In genomic region chr5:55226934-55227737, GRCh38 we compare ENCODE assay signal across 8 cellular contexts. TPM values are rescaled to one million over a fixed set of nuclear protein-coding genes. Genes with fewer than 3 reads are reported as not detected.
DNase-seq lines count a peak whose midpoint lies in the region; ATAC-seq and TF ChIP-seq lines count a peak whose summit lies in the region.

Gene MCIDAS (minus strand): TSS chr5:55227315. CDS start chr5:55227138, 177 bp downstream.

- intact Hi-C loops in activated CD4-positive, alpha-beta memory T cell treated with anti-CD3 and anti-CD28 coated beads for 36 hours (cut with micrococcal nuclease): loop anchor here (1.0 to 5.0 kb wide), 3 partner anchors 55 to 465 kb away; no protein-coding TSS in a partner anchor
- intact Hi-C loops in esophagus squamous epithelium (cut with DNase I): no loop called here

- H3K4me1 ChIP-seq in esophagus squamous epithelium (peaks cover 28 to 47% (median 30%) of the 10 kb centered on the region in 3 donors), neural progenitor cell (peaks cover 19% of the 10 kb centered on the region)

- peaks cover 89% of the 10 kb centered on the region for H4K20me1 ChIP-seq in neural progenitor cell (ENCODE audit: low read depth)

- ATAC-seq in HG02885 (IDR thresholded peaks at IDR 0.05; ENCODE audit: poor library complexity, unreplicated experiment) (peak; percentile 43), HG02840 (IDR thresholded peaks at IDR 0.05; ENCODE audit: low FRiP score, unreplicated experiment) (no peak)

- no peaks in the 10 kb centered on the region for H3K36me3 ChIP-seq in esophagus squamous epithelium
- H3K36me3 ChIP-seq in neural progenitor cell: no peaks in the 10 kb centered on the region

- no peak within 1 kb of the TSS for H3K9ac ChIP-seq in neural progenitor cell

- POLR2A ChIA-PET in activated CD4-positive, alpha-beta memory T cell treated with anti-CD3 and anti-CD28 coated beads for 36 hours (lab: Charles Lee): interaction anchor here (1.2 kb wide), 1 partner anchor 80 kb away, joined by 3 read pairs; no protein-coding TSS in a partner anchor

- peaks cover 39% of the 10 kb centered on the region for H3K4me1 Mint-ChIP-seq in activated CD4-positive, alpha-beta memory T cell treated with anti-CD3 and anti-CD28 coated beads for 36 hours (ENCODE audit: low read depth)
- peaks cover 35% of the 10 kb centered on the region for H3K4me1 Mint-ChIP-seq in neural progenitor cell

- H3K27me3 ChIP-seq in esophagus squamous epithelium: peaks cover 7 to 100% (median 34%) of the 10 kb centered on the region in 4 donors
- H3K27me3 ChIP-seq in neural progenitor cell: peaks cover 100% of the 10 kb centered on the region

- no peak for TF ChIP-seq POLR2A in esophagus squamous epithelium (IDR thresholded peaks at IDR 0.05)

- H3K4me3 Mint-ChIP-seq in activated CD4-positive, alpha-beta memory T cell treated with anti-CD3 and anti-CD28 coated beads for 36 hours: peak within 1 kb of the TSS; percentile 61
- H3K4me3 Mint-ChIP-seq in neural progenitor cell: peak within 1 kb of the TSS; percentile 84

- peak within 1 kb of the TSS; percentile 80 for H2AFZ ChIP-seq in neural progenitor cell (replicated peaks)

- CTCF ChIA-PET in activated CD4-positive, alpha-beta memory T cell treated with anti-CD3 and anti-CD28 coated beads for 36 hours (lab: Charles Lee): interaction anchor here (0.6 to 3.9 kb wide), 7 partner anchors 7 to 485 kb away, joined by 3 to 16 read pairs (median 4); partner anchors contain the start of genes CCNO, DHX29, MTREX and SLC38A9

- H3K27me3 Mint-ChIP-seq in activated CD4-positive, alpha-beta memory T cell treated with anti-CD3 and anti-CD28 coated beads for 36 hours: peaks cover 88% of the 10 kb centered on the region
- H3K27me3 Mint-ChIP-seq in neural progenitor cell (ENCODE audit: insufficient read depth, low read depth): peaks cover 87% of the 10 kb centered on the region

- H3K9me3 ChIP-seq in esophagus squamous epithelium: no peaks in the 10 kb centered on the region
- no peaks in the 10 kb centered on the region for H3K9me3 ChIP-seq in neural progenitor cell (ENCODE audit: low read depth)

- DNase-seq in NCI-H524 (lab: John Stamatoyannopoulos, UW) (peak; percentile 70 to 76), NCI-H524 treated with DMSO at 0.1 percent for 48 hours (lab: John Stamatoyannopoulos, UW) (no peak), NCI-H446 (lab: John Stamatoyannopoulos, UW) (peak; percentile 19 to 73), esophagus squamous epithelium (lab: John Stamatoyannopoulos, UW) (no peak), neural progenitor cell (ENCODE audit: low spot score) (peak; percentile 93)
- DNase-seq in activated CD4-positive, alpha-beta memory T cell treated with anti-CD3 and anti-CD28 coated beads for 36 hours: peak; percentile 80

- H3K4me3 ChIP-seq in esophagus squamous epithelium (peak within 1 kb of the TSS; percentile 38 to 63 (median 47)), neural progenitor cell (peak within 1 kb of the TSS; percentile 49)

- peak in 2 of 6 experiments; percentile 9 to 21 for TF ChIP-seq CTCF in esophagus squamous epithelium (IDR thresholded peaks at IDR 0.05)
- peak; percentile 48 for TF ChIP-seq CTCF in neural progenitor cell (IDR thresholded peaks at IDR 0.05)

- no peak within 1 kb of the TSS for H3K27ac ChIP-seq in esophagus squamous epithelium
- H3K27ac ChIP-seq in neural progenitor cell: no peak within 1 kb of the TSS

- H3K27ac Mint-ChIP-seq in activated CD4-positive, alpha-beta memory T cell treated with anti-CD3 and anti-CD28 coated beads for 36 hours: no peak within 1 kb of the TSS
- no peak within 1 kb of the TSS for H3K27ac Mint-ChIP-seq in neural progenitor cell

- peak within 1 kb of the TSS; percentile 92 for H3K4me2 ChIP-seq in neural progenitor cell

- H3K79me2 ChIP-seq in neural progenitor cell (ENCODE audit: low read depth): no peaks in the 10 kb centered on the region

- 2% methylated on average over 6 to 8 of the region's 85 CpGs for WGBS in esophagus squamous epithelium, 2 donors

- no peaks in the 10 kb centered on the region for H3K9me3 Mint-ChIP-seq in activated CD4-positive, alpha-beta memory T cell treated with anti-CD3 and anti-CD28 coated beads for 36 hours
- H3K9me3 Mint-ChIP-seq in neural progenitor cell: peaks cover 3% of the 10 kb centered on the region

- H3F3A ChIP-seq in neural progenitor cell (ENCODE audit: low read depth): peaks cover 19% of the 10 kb centered on the region

- no peaks in the 10 kb centered on the region for H3K36me3 Mint-ChIP-seq in activated CD4-positive, alpha-beta memory T cell treated with anti-CD3 and anti-CD28 coated beads for 36 hours
- no peaks in the 10 kb centered on the region for H3K36me3 Mint-ChIP-seq in neural progenitor cell

RNA-seq across cellular contexts. Expression of gene MCIDAS, which starts in this region (rescaled TPM):
- total RNA-seq in activated CD4-positive, alpha-beta memory T cell treated with anti-CD3 and anti-CD28 coated beads for 36 hours: not detected
- total RNA-seq in esophagus squamous epithelium (not detected), neural progenitor cell (ENCODE audit: low replicate concordance) (not detected in 2 replicates)

Comparison
In these comparisons a context has a peak if more than half of its experiments do, and no peak if none do; other contexts are left out.
1. DNase-seq: peak in NCI-H524 (2 of 2) and NCI-H446 (2 of 2); none in NCI-H524 treated with DMSO at 0.1 percent for 48 hours (single experiment) and esophagus squamous epithelium (single experiment).
2. Peak in DNase-seq in activated CD4-positive, alpha-beta memory T cell treated with anti-CD3 and anti-CD28 coated beads for 36 hours; RNA of the gene not detected or under 1 TPM.
3. Peak in DNase-seq, H3K4me3 ChIP-seq and H3K4me2 ChIP-seq in neural progenitor cell; RNA of the gene not detected or under 1 TPM.